ENCODE assay signal across 8 cellular contexts in genomic region chr19:42244452-42245220, GRCh38. TPM values are rescaled to one million over a fixed set of nuclear protein-coding genes. Genes with fewer than 3 reads are reported as not detected.
A peak's percentile ranks its signal among the peaks of the same experiment; 100 is the strongest.
DNase-seq lines count a peak whose midpoint lies in the region; ATAC-seq and TF ChIP-seq lines count a peak whose summit lies in the region.

No MANE protein-coding gene starts in this region.

- H3K4me3 Mint-ChIP-seq in progenitor cell of endocrine pancreas (ENCODE audit: low read depth), result peak overlapping the region; percentile 89

- H3K27me3 Mint-ChIP-seq in progenitor cell of endocrine pancreas, result no peaks in the 10 kb centered on the region

- peak overlapping the region; percentile 99 for H3K27ac Mint-ChIP-seq in progenitor cell of endocrine pancreas

- no peaks in the 10 kb centered on the region for H3K9me3 Mint-ChIP-seq in progenitor cell of endocrine pancreas (ENCODE audit: low read depth)

- peak; percentile 35 for ATAC-seq in HG02678 (IDR thresholded peaks at IDR 0.05; ENCODE audit: unreplicated experiment)
- ATAC-seq in left ventricle myocardium superior, result peak; percentile 48

- intact Hi-C loops in left ventricle myocardium superior (cut with micrococcal nuclease), result loop anchor here (5.0 kb wide), 1 partner anchor 43 kb away; no protein-coding TSS in a partner anchor

- DNase-seq in GM04504 (ENCODE audit: low read depth), result peak; percentile 87
- DNase-seq in NCI-H1436 treated with DMSO at 0.1 percent for 48 hours (lab: John Stamatoyannopoulos, UW), result peak; percentile 64
- DNase-seq in T-helper 1 cell, result peak; percentile 76 to 95 (median 85)
- peak; percentile 55 to 97 (median 88) for DNase-seq in amygdala (lab: John Stamatoyannopoulos, UW)
- peak; percentile 94 for DNase-seq in left ventricle myocardium superior
- DNase-seq in progenitor cell of endocrine pancreas (ENCODE audit: low spot score, unreplicated experiment), result peak; percentile 83
- peak; percentile 94 for DNase-seq in ureter (ENCODE audit: low spot score)

- peaks cover 22% of the 10 kb centered on the region for H3K4me1 Mint-ChIP-seq in progenitor cell of endocrine pancreas (ENCODE audit: low read depth)

- TF ChIP-seq CTCF in progenitor cell of endocrine pancreas (IDR thresholded peaks at IDR 0.05; ENCODE audit: unreplicated experiment), result peak; percentile 67

- peaks cover 5% of the 10 kb centered on the region for H3K36me3 Mint-ChIP-seq in progenitor cell of endocrine pancreas (ENCODE audit: insufficient read depth)

RNA-seq across cellular contexts. Expression of gene GSK3A, which starts 2.2 kb away (rescaled TPM):
- total RNA-seq in left ventricle myocardium superior, result 40.0 TPM
- total RNA-seq in progenitor cell of endocrine pancreas, result 53.0 and 54.7 TPM in 2 replicates
- 36.4 TPM for total RNA-seq in ureter

RNA-seq across cellular contexts. Expression of gene ERF, which starts 10.3 kb away (rescaled TPM):
- total RNA-seq in left ventricle myocardium superior (46.0 TPM), progenitor cell of endocrine pancreas (106 and 111 TPM in 2 replicates), ureter (47.4 TPM)

RNA-seq across cellular contexts. Expression of gene CIC, which starts 24.4 kb away (rescaled TPM):
- total RNA-seq in left ventricle myocardium superior (37.1 TPM), progenitor cell of endocrine pancreas (86.0 and 87.2 TPM in 2 replicates), ureter (83.4 TPM)

RNA-seq across cellular contexts. Expression of gene ZNF526, which starts 24.5 kb away (rescaled TPM):
- total RNA-seq in left ventricle myocardium superior (6.7 TPM), progenitor cell of endocrine pancreas (17.6 and 21.1 TPM in 2 replicates), ureter (13.2 TPM)

RNA-seq across cellular contexts. Expression of gene DEDD2, which starts 27.2 kb away (rescaled TPM):
- total RNA-seq in left ventricle myocardium superior, result 17.2 TPM
- total RNA-seq in progenitor cell of endocrine pancreas, result 35.7 and 38.3 TPM in 2 replicates
- 24.7 TPM for total RNA-seq in ureter

Comparison
In these comparisons a context has a peak if more than half of its experiments do, and no peak if none do; other contexts are left out.
1. Peak in every context shown above with its lines: DNase-seq and ATAC-seq.